In the genomic region with DNA sequence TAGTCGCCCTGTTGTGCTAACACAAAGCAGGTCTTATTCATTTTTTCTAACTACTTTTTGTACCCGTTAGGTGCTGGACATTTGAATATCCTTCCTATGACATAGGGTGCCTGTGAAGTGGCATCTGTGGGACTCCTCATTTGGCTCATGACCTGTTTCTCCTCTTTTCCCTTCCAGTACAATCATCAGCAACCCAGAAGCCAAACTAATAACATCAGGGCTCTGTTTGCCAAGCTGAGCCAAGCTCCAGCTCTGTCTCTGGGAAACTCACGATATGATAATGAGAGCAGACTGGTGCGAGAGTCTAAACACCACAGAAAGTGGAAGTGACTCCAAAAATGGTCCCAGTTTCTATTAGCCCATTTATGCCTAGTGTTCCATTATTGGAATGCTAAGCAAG, we compare ENCODE assay signal across 26 cellular contexts.
"Had no signal": no experiment of that assay in that cellular context is flagged by ENCODE, and none has a peak within 500 bp of the region (broad histone marks: within the 10 kb centered on the region; RNA-seq: fewer than 3 reads in every experiment).

No MANE protein-coding gene starts in this region.

- H3K36me3 Mint-ChIP-seq: activated naive CD8-positive, alpha-beta T cell treated with anti-CD3 and anti-CD28 coated beads for 36 hours; WTC11 had no signal

- H3K4me3 ChIP-seq: breast epithelium, coronary artery, prostate gland, right lobe of liver, suprapubic skin, tibial nerve, uterus had no signal

- H3K27me3 ChIP-seq: breast epithelium, foreskin keratinocyte, right lobe of liver, suprapubic skin, tibial nerve, uterus had no signal

- H3K27me3 Mint-ChIP-seq: activated CD4-positive, alpha-beta T cell treated with anti-CD3 and anti-CD28 coated beads for 36 hours; activated naive CD8-positive, alpha-beta T cell treated with anti-CD3 and anti-CD28 coated beads for 36 hours; naive thymus-derived CD8-positive, alpha-beta T cell; stimulated activated naive CD8-positive, alpha-beta T cell treated with anti-CD3 and anti-CD28 coated beads, Interleukin-15, amount 100 ng/mL, for 72 hours had no signal

- H3K27ac Mint-ChIP-seq: activated CD4-positive, alpha-beta T cell treated with anti-CD3 and anti-CD28 coated beads for 36 hours; activated naive CD8-positive, alpha-beta T cell treated with anti-CD3 and anti-CD28 coated beads for 36 hours; endodermal cell; stimulated activated effector memory CD8-positive, alpha-beta T cell treated with anti-CD3 and anti-CD28 coated beads, Interleukin-12 subunit alpha, Interleukin-12 subunit beta, amount 100 ng/mL, for 72 hours; stimulated activated naive CD8-positive, alpha-beta T cell treated with anti-CD3 and anti-CD28 coated beads, Interleukin-15, amount 100 ng/mL, for 72 hours had no signal

- H3K36me3 ChIP-seq: breast epithelium, prostate gland, right lobe of liver, tibial nerve, uterus had no signal

- H3K9me3 Mint-ChIP-seq: activated naive CD8-positive, alpha-beta T cell treated with anti-CD3 and anti-CD28 coated beads for 36 hours; endodermal cell; naive thymus-derived CD8-positive, alpha-beta T cell; stimulated activated effector memory CD8-positive, alpha-beta T cell treated with anti-CD3 and anti-CD28 coated beads, Interleukin-12 subunit alpha, Interleukin-12 subunit beta, amount 100 ng/mL, for 72 hours; stimulated activated naive CD8-positive, alpha-beta T cell treated with anti-CD3 and anti-CD28 coated beads, Interleukin-15, amount 100 ng/mL, for 72 hours; WTC11 had no signal

- ATAC-seq: activated CD4-positive, alpha-beta T cell treated with anti-CD3 and anti-CD28 coated beads for 36 hours; foreskin keratinocyte; naive thymus-derived CD8-positive, alpha-beta T cell; right lobe of liver; stimulated activated effector memory CD8-positive, alpha-beta T cell treated with anti-CD3 and anti-CD28 coated beads, Interleukin-12 subunit alpha, Interleukin-12 subunit beta, amount 100 ng/mL, for 72 hours; stimulated activated naive CD8-positive, alpha-beta T cell treated with anti-CD3 and anti-CD28 coated beads, Interleukin-15, amount 100 ng/mL, for 72 hours; WTC11 had no signal

- H3K27ac ChIP-seq: epithelial cell of prostate, foreskin keratinocyte, prostate gland, right lobe of liver, suprapubic skin, tibial nerve, uterus had no signal

- H3K9me3 ChIP-seq: breast epithelium, prostate gland, right lobe of liver, suprapubic skin, tibial nerve, uterus had no signal

- DNase-seq: activated CD4-positive, alpha-beta T cell treated with anti-CD3 and anti-CD28 coated beads for 36 hours; activated CD4-positive, alpha-beta T cell treated with anti-CD3 and anti-CD28 coated beads, Interleukin-2, amount 50 U/mL, for 4 hours; activated CD8-positive, alpha-beta memory T cell treated with anti-CD3 and anti-CD28 coated beads, Interleukin-2, amount 50 U/mL, for 48 hours; activated naive CD4-positive, alpha-beta T cell treated with Interleukin-2 at 50 U/mL for 16 hours; activated naive CD8-positive, alpha-beta T cell treated with anti-CD3 and anti-CD28 coated beads for 36 hours; activated T-cell treated with anti-CD3 and anti-CD28 coated beads, Interleukin-2, amount 50 U/mL, for 48 hours; cerebellar nuclear complex; endodermal cell; foreskin keratinocyte; islet precursor cell; naive thymus-derived CD8-positive, alpha-beta T cell; right lobe of liver; small intestine; stimulated activated CD4-positive, alpha-beta T cell treated with anti-CD3 and anti-CD28 coated beads, Interleukin-2, amount 100 ng/mL, for 24 hours; stimulated activated naive CD8-positive, alpha-beta T cell treated with anti-CD3 and anti-CD28 coated beads, Interleukin-15, amount 100 ng/mL, for 72 hours; T-helper 1 cell; T-helper 9 cell; uterus had no signal

- H3K4me3 Mint-ChIP-seq: activated CD4-positive, alpha-beta T cell treated with anti-CD3 and anti-CD28 coated beads for 36 hours; activated naive CD8-positive, alpha-beta T cell treated with anti-CD3 and anti-CD28 coated beads for 36 hours; endodermal cell; naive thymus-derived CD8-positive, alpha-beta T cell; stimulated activated effector memory CD8-positive, alpha-beta T cell treated with anti-CD3 and anti-CD28 coated beads, Interleukin-12 subunit alpha, Interleukin-12 subunit beta, amount 100 ng/mL, for 72 hours; stimulated activated naive CD8-positive, alpha-beta T cell treated with anti-CD3 and anti-CD28 coated beads, Interleukin-15, amount 100 ng/mL, for 72 hours; WTC11 had no signal

- H3K4me1 ChIP-seq: breast epithelium, prostate gland, right lobe of liver, tibial nerve had no signal
